Comparison of ENCODE assay signal across 24 cellular contexts in genomic region chr5:78108564-78108963, GRCh38.
"Had no signal": no experiment of that assay in that cellular context is flagged by ENCODE, and none has a peak within 500 bp of the region (broad histone marks: within the 10 kb centered on the region; RNA-seq: fewer than 3 reads in every experiment).

No MANE protein-coding gene starts in this region.

- H3K27ac Mint-ChIP-seq: activated CD4-positive, alpha-beta memory T cell treated with anti-CD3 and anti-CD28 coated beads, Interleukin-2, amount 10 ng/mL, durations not matched to agents 7 days and 5 days; activated CD4-positive, alpha-beta T cell treated with anti-CD3 and anti-CD28 coated beads, Interleukin-2, amount 10 ng/mL, durations not matched to agents 7 days and 5 days; activated naive CD4-positive, alpha-beta T cell treated with anti-CD3 and anti-CD28 coated beads, Interleukin-2, amount 50 U/mL, for 24 hours; activated T-cell treated with anti-CD3 and anti-CD28 coated beads, Interleukin-2, amount 50 U/mL, for 24 hours; dendritic cell treated with granulocyte-macrophage colony-stimulating factor and Interleukin-4, amounts not matched to agents 40 ng/mL and 50 ng/mL, for 4 days; endodermal cell; stimulated activated effector memory CD8-positive, alpha-beta T cell treated with anti-CD3 and anti-CD28 coated beads, Interleukin-12 subunit alpha, Interleukin-12 subunit beta, amount 100 ng/mL, for 72 hours; T-helper 17 cell had no signal

- H3K27me3 Mint-ChIP-seq: activated CD4-positive, alpha-beta memory T cell treated with anti-CD3 and anti-CD28 coated beads, Interleukin-2, amount 10 ng/mL, durations not matched to agents 7 days and 5 days; activated CD4-positive, alpha-beta T cell treated with anti-CD3 and anti-CD28 coated beads, Interleukin-2, amount 10 ng/mL, durations not matched to agents 7 days and 5 days; activated naive CD4-positive, alpha-beta T cell treated with anti-CD3 and anti-CD28 coated beads, Interleukin-2, amount 50 U/mL, for 24 hours; activated T-cell treated with anti-CD3 and anti-CD28 coated beads, Interleukin-2, amount 50 U/mL, for 24 hours; central memory CD8-positive, alpha-beta T cell; dendritic cell treated with granulocyte-macrophage colony-stimulating factor and Interleukin-4, amounts not matched to agents 40 ng/mL and 50 ng/mL, for 4 days; naive thymus-derived CD8-positive, alpha-beta T cell; T-helper 17 cell had no signal

- H3K27ac ChIP-seq: heart right ventricle, right lobe of liver, suprapubic skin, tibial artery had no signal

- ATAC-seq: esophagus mucosa; heart right ventricle; naive thymus-derived CD8-positive, alpha-beta T cell; right lobe of liver; stimulated activated effector memory CD8-positive, alpha-beta T cell treated with anti-CD3 and anti-CD28 coated beads, Interleukin-12 subunit alpha, Interleukin-12 subunit beta, amount 100 ng/mL, for 72 hours; T-helper 17 cell had no signal

- DNase-seq: activated CD4-positive, alpha-beta memory T cell treated with anti-CD3 and anti-CD28 coated beads, Interleukin-2, amount 10 ng/mL, durations not matched to agents 7 days and 5 days; activated CD4-positive, alpha-beta T cell treated with anti-CD3 and anti-CD28 coated beads for 1 hour; activated CD4-positive, alpha-beta T cell treated with anti-CD3 and anti-CD28 coated beads, Interleukin-2, amount 10 ng/mL, durations not matched to agents 7 days and 5 days; activated CD8-positive, alpha-beta memory T cell treated with anti-CD3 and anti-CD28 coated beads, Interleukin-2, amount 50 U/mL, for 48 hours; activated gamma-delta T cell treated with Interleukin-2 at 50 U/mL for 16 hours; activated T-cell treated with anti-CD3 and anti-CD28 coated beads, Interleukin-2, amount 50 U/mL, for 24 hours; anterior cingulate cortex; endodermal cell; foreskin fibroblast; heart right ventricle; midbrain; naive thymus-derived CD8-positive, alpha-beta T cell; right lobe of liver; stimulated activated CD4-positive, alpha-beta T cell treated with anti-CD3 and anti-CD28 coated beads, Interleukin-12 subunit alpha, Interleukin-12 subunit beta, amount 100 ng/mL, for 4 hours; stimulated activated CD4-positive, alpha-beta T cell treated with anti-CD3 and anti-CD28 coated beads, Interleukin-4, amount 100 ng/mL, for 1 hour; T-helper 17 cell; tibial artery had no signal

- H3K9me3 Mint-ChIP-seq: activated CD4-positive, alpha-beta memory T cell treated with anti-CD3 and anti-CD28 coated beads, Interleukin-2, amount 10 ng/mL, durations not matched to agents 7 days and 5 days; activated CD4-positive, alpha-beta T cell treated with anti-CD3 and anti-CD28 coated beads, Interleukin-2, amount 10 ng/mL, durations not matched to agents 7 days and 5 days; activated naive CD4-positive, alpha-beta T cell treated with anti-CD3 and anti-CD28 coated beads, Interleukin-2, amount 50 U/mL, for 24 hours; activated T-cell treated with anti-CD3 and anti-CD28 coated beads, Interleukin-2, amount 50 U/mL, for 24 hours; central memory CD8-positive, alpha-beta T cell; dendritic cell treated with granulocyte-macrophage colony-stimulating factor and Interleukin-4, amounts not matched to agents 40 ng/mL and 50 ng/mL, for 4 days; endodermal cell; naive thymus-derived CD8-positive, alpha-beta T cell; stimulated activated effector memory CD8-positive, alpha-beta T cell treated with anti-CD3 and anti-CD28 coated beads, Interleukin-12 subunit alpha, Interleukin-12 subunit beta, amount 100 ng/mL, for 72 hours had no signal

- H3K9me3 ChIP-seq: heart right ventricle, right lobe of liver, suprapubic skin, tibial artery had no signal

- H3K27me3 ChIP-seq: heart right ventricle, right lobe of liver, suprapubic skin, tibial artery had no signal

- H3K4me3 Mint-ChIP-seq: activated CD4-positive, alpha-beta memory T cell treated with anti-CD3 and anti-CD28 coated beads, Interleukin-2, amount 10 ng/mL, durations not matched to agents 7 days and 5 days; activated CD4-positive, alpha-beta T cell treated with anti-CD3 and anti-CD28 coated beads, Interleukin-2, amount 10 ng/mL, durations not matched to agents 7 days and 5 days; activated naive CD4-positive, alpha-beta T cell treated with anti-CD3 and anti-CD28 coated beads, Interleukin-2, amount 50 U/mL, for 24 hours; activated T-cell treated with anti-CD3 and anti-CD28 coated beads, Interleukin-2, amount 50 U/mL, for 24 hours; central memory CD8-positive, alpha-beta T cell; dendritic cell treated with granulocyte-macrophage colony-stimulating factor and Interleukin-4, amounts not matched to agents 40 ng/mL and 50 ng/mL, for 4 days; endodermal cell; stimulated activated effector memory CD8-positive, alpha-beta T cell treated with anti-CD3 and anti-CD28 coated beads, Interleukin-12 subunit alpha, Interleukin-12 subunit beta, amount 100 ng/mL, for 72 hours; T-helper 17 cell had no signal

- FAIRE-seq: bronchial epithelial cell had no signal

- H3K4me1 ChIP-seq: heart right ventricle, right lobe of liver, suprapubic skin, tibial artery had no signal

- H3K4me3 ChIP-seq: heart right ventricle, right lobe of liver, suprapubic skin, tibial artery had no signal

- H3K4me1 Mint-ChIP-seq: activated CD4-positive, alpha-beta memory T cell treated with anti-CD3 and anti-CD28 coated beads, Interleukin-2, amount 10 ng/mL, durations not matched to agents 7 days and 5 days; activated CD4-positive, alpha-beta T cell treated with anti-CD3 and anti-CD28 coated beads, Interleukin-2, amount 10 ng/mL, durations not matched to agents 7 days and 5 days; activated naive CD4-positive, alpha-beta T cell treated with anti-CD3 and anti-CD28 coated beads, Interleukin-2, amount 50 U/mL, for 24 hours; stimulated activated effector memory CD8-positive, alpha-beta T cell treated with anti-CD3 and anti-CD28 coated beads, Interleukin-12 subunit alpha, Interleukin-12 subunit beta, amount 100 ng/mL, for 72 hours had no signal
